ENCODE assay signal across 8 cellular contexts in the genomic region with DNA sequence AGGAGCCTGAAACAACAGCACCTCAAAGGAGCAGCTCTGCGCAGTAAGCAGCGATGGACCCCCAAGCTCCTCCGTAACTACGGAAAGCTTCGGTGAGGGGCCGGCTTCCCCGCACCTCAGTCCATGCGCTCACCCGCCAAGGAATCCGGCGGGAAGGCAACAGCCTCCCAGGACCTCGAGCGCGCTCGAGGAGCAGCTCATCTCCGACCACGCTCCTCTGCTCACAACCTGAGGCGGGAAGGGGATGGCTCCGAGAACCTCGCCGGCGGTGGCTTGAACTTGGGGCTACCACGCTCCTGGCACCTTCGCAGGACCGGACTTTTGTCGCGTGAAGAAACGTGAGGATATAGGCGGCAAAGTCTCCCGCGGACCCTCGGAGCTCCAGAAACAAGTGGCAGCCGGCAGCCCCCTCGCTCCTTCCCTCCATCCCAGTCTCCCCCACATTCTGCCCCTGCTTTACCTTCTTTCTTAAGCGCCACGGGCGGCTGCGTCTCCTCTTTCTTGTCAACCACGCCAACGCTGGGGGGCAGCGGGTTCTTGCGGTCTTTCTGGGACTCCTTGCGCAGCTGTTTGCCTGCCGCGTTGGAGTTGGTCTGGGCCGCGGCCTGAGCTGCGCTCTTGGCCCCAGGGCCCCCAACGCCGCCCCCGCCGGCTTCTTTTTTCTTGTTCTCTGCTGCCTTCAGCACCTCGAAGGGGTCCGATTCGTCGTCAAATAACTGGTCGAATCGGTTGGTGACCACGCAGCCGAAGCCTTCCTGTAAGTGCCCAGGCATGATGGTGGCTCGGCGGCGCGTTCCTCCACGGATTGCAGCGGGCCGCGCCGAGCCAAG. TPM values are rescaled to one million over a fixed set of nuclear protein-coding genes. Genes with fewer than 3 reads are reported as not detected.
DNase-seq lines count a peak whose midpoint lies in the region; ATAC-seq and TF ChIP-seq lines count a peak whose summit lies in the region.

No MANE protein-coding gene starts in this region.

- H3K4me3 ChIP-seq in MM.1S (ENCODE audit: low read length): peak overlapping the region; percentile 98

- no peaks in the 10 kb centered on the region for H3K9me2 ChIP-seq in MM.1S (replicated peaks; ENCODE audit: insufficient read depth, low read length)

- peak overlapping the region; percentile 79 for H3K4me2 ChIP-seq in MM.1S (ENCODE audit: low read depth, low read length)

- peak overlapping the region; percentile 95 for H3K27ac Mint-ChIP-seq in type B pancreatic cell

- peaks cover 63% of the 10 kb centered on the region for H3K79me2 ChIP-seq in MM.1S (ENCODE audit: low read length)

- peak overlapping the region; percentile 94 for H3K27ac ChIP-seq in MM.1S (ENCODE audit: low read length)
- H3K27ac ChIP-seq in foreskin keratinocyte: peak overlapping the region; percentile 91

- peaks cover 44% of the 10 kb centered on the region for H3K36me3 Mint-ChIP-seq in activated T-cell treated with anti-CD3 and anti-CD28 coated beads, Interleukin-2, amount 50 U/mL, for 4 hours (ENCODE audit: insufficient read depth)
- peaks cover 16% of the 10 kb centered on the region for H3K36me3 Mint-ChIP-seq in type B pancreatic cell

- H3K27me3 ChIP-seq in MM.1S (replicated peaks; ENCODE audit: insufficient read depth, low read length): no peaks in the 10 kb centered on the region
- no peaks in the 10 kb centered on the region for H3K27me3 ChIP-seq in foreskin keratinocyte

- ATAC-seq in GM21723 (IDR thresholded peaks at IDR 0.05; ENCODE audit: unreplicated experiment) (peak; percentile 4), foreskin keratinocyte (peak; percentile 4), GM18861 (IDR thresholded peaks at IDR 0.05; ENCODE audit: unreplicated experiment) (no peak)
- peak; percentile 10 to 13 for ATAC-seq in activated T-cell treated with anti-CD3 and anti-CD28 coated beads, Interleukin-2, amount 50 U/mL, for 4 hours

- peaks cover 22% of the 10 kb centered on the region for H3F3A ChIP-seq in MM.1S (ENCODE audit: insufficient read depth, low read length)

- H3K4me1 Mint-ChIP-seq in activated T-cell treated with anti-CD3 and anti-CD28 coated beads, Interleukin-2, amount 50 U/mL, for 4 hours (ENCODE audit: low read depth): peaks cover 48% of the 10 kb centered on the region
- peaks cover 32% of the 10 kb centered on the region for H3K4me1 Mint-ChIP-seq in type B pancreatic cell (ENCODE audit: unreplicated experiment)

- no peaks in the 10 kb centered on the region for H3K9me3 Mint-ChIP-seq in activated T-cell treated with anti-CD3 and anti-CD28 coated beads, Interleukin-2, amount 50 U/mL, for 4 hours
- no peaks in the 10 kb centered on the region for H3K9me3 Mint-ChIP-seq in type B pancreatic cell

- H3K9me3 ChIP-seq in MM.1S (replicated peaks; ENCODE audit: insufficient read depth, low read length): no peaks in the 10 kb centered on the region

- no peaks in the 10 kb centered on the region for H3K27me3 Mint-ChIP-seq in activated T-cell treated with anti-CD3 and anti-CD28 coated beads, Interleukin-2, amount 50 U/mL, for 4 hours (ENCODE audit: low read depth)
- H3K27me3 Mint-ChIP-seq in type B pancreatic cell: no peaks in the 10 kb centered on the region

- DNase-seq in COLO668 (lab: John Stamatoyannopoulos, UW; ENCODE audit: unreplicated experiment): peak; percentile 69
- DNase-seq in MM.1S: peak; percentile 38
- peak; percentile 27 for DNase-seq in activated T-cell treated with anti-CD3 and anti-CD28 coated beads, Interleukin-2, amount 50 U/mL, for 4 hours
- no peak for DNase-seq in foreskin keratinocyte
- peak; percentile 14 for DNase-seq in occipital lobe (lab: John Stamatoyannopoulos, UW)
- DNase-seq in type B pancreatic cell (ENCODE audit: extremely low spot score, unreplicated experiment): no peak

- peaks cover 28% of the 10 kb centered on the region for H3K4me1 ChIP-seq in MM.1S (ENCODE audit: low read length)
- H3K4me1 ChIP-seq in foreskin keratinocyte: peaks cover 26% of the 10 kb centered on the region

- H4K20me1 ChIP-seq in MM.1S (ENCODE audit: insufficient read depth, low read length): peaks cover 42% of the 10 kb centered on the region

- H3K9ac ChIP-seq in MM.1S (ENCODE audit: low read length): peak overlapping the region; percentile 95

- H3K4me3 Mint-ChIP-seq in activated T-cell treated with anti-CD3 and anti-CD28 coated beads, Interleukin-2, amount 50 U/mL, for 4 hours: peak overlapping the region; percentile 100
- H3K4me3 Mint-ChIP-seq in type B pancreatic cell: peak overlapping the region; percentile 95

- peaks cover 8% of the 10 kb centered on the region; the same call in 1 of the 2 replicates for H3K36me3 ChIP-seq in MM.1S (replicated peaks; ENCODE audit: insufficient read depth, low read length)

- TF ChIP-seq CTCF in MM.1S (IDR thresholded peaks at IDR 0.05; ENCODE audit: low read length) (no peak), foreskin keratinocyte (conservative IDR thresholded peaks at IDR 0.05) (peak; percentile 2), type B pancreatic cell (conservative IDR thresholded peaks at IDR 0.05) (no peak)

- no peak overlapping the region; the same call in 1 of the 2 replicates for H2AFZ ChIP-seq in MM.1S (ENCODE audit: low read length)

RNA-seq across cellular contexts. Expression of a gene that starts 0.5 kb away (rescaled TPM):
- 100 to 1,000 TPM; 753 to 907 (median 821) TPM for total RNA-seq in activated T-cell treated with anti-CD3 and anti-CD28 coated beads, Interleukin-2, amount 50 U/mL, for 4 hours
- total RNA-seq in foreskin keratinocyte: 278 and 366 TPM in 2 replicates
- 212 and 259 TPM in 2 replicates for polyA plus RNA-seq in foreskin keratinocyte
- total RNA-seq in occipital lobe: 188 TPM
- total RNA-seq in type B pancreatic cell (ENCODE audit: low replicate concordance): 252 and 277 TPM in 2 replicates

Comparison
In these comparisons a context has a peak if more than half of its experiments do, and no peak if none do; other contexts are left out.
1. DNase-seq: peak in COLO668 (single experiment), MM.1S (single experiment), activated T-cell treated with anti-CD3 and anti-CD28 coated beads, Interleukin-2, amount 50 U/mL, for 4 hours (single experiment) and occipital lobe (single experiment); none in foreskin keratinocyte (0 of 2) and type B pancreatic cell (single experiment).